Comparison of ENCODE assay signal across 1 cellular context in the genomic region with DNA sequence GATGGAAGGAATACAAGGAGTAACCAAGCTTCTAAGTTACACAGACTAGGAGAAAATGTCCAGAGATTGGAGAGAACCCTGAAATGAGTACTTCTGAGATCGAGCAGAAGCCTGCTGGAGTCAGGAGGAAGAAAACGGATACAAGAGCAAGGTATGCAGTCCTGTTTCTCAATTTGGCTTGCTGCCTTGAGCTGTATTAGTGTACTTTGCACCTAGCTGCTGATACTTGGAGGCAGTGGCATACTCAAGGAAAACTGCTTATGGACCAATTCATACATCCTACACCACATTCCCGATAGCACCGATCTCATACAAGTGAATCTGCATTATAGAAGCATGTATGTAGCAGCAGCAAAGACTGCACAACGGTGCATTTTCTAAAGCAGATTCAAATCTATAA.
TF ChIP-seq lines count a peak whose summit lies in the region.

No MANE protein-coding gene starts in this region.

TF ChIP-seq in GM12878, 131 proteins besides CTCF, POLR2A, EP300 and RAD21:
- TF ChIP-seq MLLT1 (IDR thresholded peaks at IDR 0.05) (peak; percentile 70; the same call in 1 of the 2 replicates), SP1 (IDR thresholded peaks at IDR 0.05; ENCODE audit: low read depth, low read length) (no peak)
TF ChIP-seq in GM12878: peak in this region for 1.
